22 cellular contexts compared by ENCODE assay signal in the genomic region with DNA sequence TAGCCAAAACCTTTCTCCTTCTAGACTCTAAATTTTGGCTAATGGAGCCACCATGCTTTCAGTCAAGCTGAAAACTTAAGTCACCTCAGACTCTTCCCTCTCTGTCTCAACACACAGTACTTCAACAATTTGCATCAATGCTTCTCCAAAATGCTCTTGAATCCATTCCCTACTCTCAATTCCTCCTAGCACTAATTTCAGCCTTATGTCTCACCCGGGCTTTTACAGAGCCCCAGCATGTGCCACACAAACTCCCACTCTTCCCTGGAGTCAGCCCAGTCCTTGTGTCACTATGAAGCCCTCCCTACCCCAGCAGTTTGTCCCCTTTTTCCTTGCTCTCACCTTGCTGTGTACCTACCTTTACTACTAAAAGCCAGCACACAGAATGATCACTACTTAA. TPM values are rescaled to one million over a fixed set of nuclear protein-coding genes. Genes with fewer than 3 reads are reported as not detected.
DNase-seq lines count a peak whose midpoint lies in the region; ATAC-seq and TF ChIP-seq lines count a peak whose summit lies in the region.
"Had no signal": no experiment of that assay in that cellular context is flagged by ENCODE, and none has a peak within 500 bp of the region (broad histone marks: within the 10 kb centered on the region; RNA-seq: fewer than 3 reads in every experiment).

No MANE protein-coding gene starts in this region.

- no peaks in the 10 kb centered on the region for H3K9me3 ChIP-seq in cardiac muscle cell (ENCODE audit: low read depth)
- H3K9me3 ChIP-seq in right atrium auricular region: no peaks in the 10 kb centered on the region
- H3K9me3 ChIP-seq in neural progenitor cell (ENCODE audit: low read depth): no peaks in the 10 kb centered on the region
- H3K9me3 ChIP-seq: Caco-2 had no signal

- no peak overlapping the region for H3K4me3 ChIP-seq in cardiac muscle cell
- no peak overlapping the region for H3K4me3 ChIP-seq in right atrium auricular region
- H3K4me3 ChIP-seq in neural progenitor cell: no peak overlapping the region
- H3K4me3 ChIP-seq: heart left ventricle, tibial nerve had no signal

- H3K4me1 Mint-ChIP-seq in T-cell: peaks cover 90 to 92% (median 91%) of the 10 kb centered on the region in 3 donors
- peaks cover 68 to 85% of the 10 kb centered on the region in 2 donors for H3K4me1 Mint-ChIP-seq in effector memory CD8-positive, alpha-beta T cell (ENCODE audit: low read depth in 2 of 2)
- H3K4me1 Mint-ChIP-seq in neural progenitor cell: no peaks in the 10 kb centered on the region

- H3K27me3 ChIP-seq in cardiac muscle cell: no peaks in the 10 kb centered on the region
- no peaks in the 10 kb centered on the region for H3K27me3 ChIP-seq in right atrium auricular region
- H3K27me3 ChIP-seq in neural progenitor cell: no peaks in the 10 kb centered on the region
- H3K27me3 ChIP-seq: heart left ventricle, tibial nerve had no signal

- H3F3A ChIP-seq in neural progenitor cell (ENCODE audit: low read depth): no peaks in the 10 kb centered on the region

- H4K20me1 ChIP-seq in neural progenitor cell (ENCODE audit: low read depth): no peaks in the 10 kb centered on the region

- POLR2A ChIA-PET in T-cell (lab: Charles Lee): interaction anchor here in 1 of 2 donors (0.5 kb wide), 1 partner anchor 45 kb away, joined by 3 read pairs; no protein-coding TSS in a partner anchor

- DNase-seq in cardiac muscle cell (ENCODE audit: low read depth in 1 of 2, low spot score in 1 of 2): no peak
- no peak for DNase-seq in right atrium auricular region (ENCODE audit: low spot score)
- DNase-seq in T-cell: no peak
- DNase-seq in effector memory CD8-positive, alpha-beta T cell: no peak
- DNase-seq in 8988T: no peak
- DNase-seq in neural progenitor cell (ENCODE audit: low spot score): no peak
- DNase-seq: anterior cingulate cortex, Caco-2, cerebellar nuclear complex, heart left ventricle, NCI-H1092, NCI-H2171, NCI-H526, PC-3, SHP77 treated with DMSO at 0.1 percent for 48 hours had no signal

- TF ChIP-seq CTCF in cardiac muscle cell (IDR thresholded peaks at IDR 0.05; ENCODE audit: low read depth, low read length) (no peak), right atrium auricular region (IDR thresholded peaks at IDR 0.05) (no peak), neural progenitor cell (IDR thresholded peaks at IDR 0.05) (no peak)

- no peak overlapping the region for H2AFZ ChIP-seq in neural progenitor cell (replicated peaks)

- H3K4me3 Mint-ChIP-seq in T-cell: peak overlapping the region in 1 of 3 donors; percentile 33
- no peak overlapping the region for H3K4me3 Mint-ChIP-seq in effector memory CD8-positive, alpha-beta T cell
- no peak overlapping the region for H3K4me3 Mint-ChIP-seq in neural progenitor cell
- H3K4me3 Mint-ChIP-seq: stimulated activated effector memory CD8-positive, alpha-beta T cell treated with anti-CD3 and anti-CD28 coated beads, Interleukin-12 subunit alpha, Interleukin-12 subunit beta, amount 100 ng/mL, for 72 hours; T-helper 1 cell treated with Interleukin-12 subunit alpha and Interleukin-12 subunit beta and Interleukin-4 antibody, amounts not matched to agents 30 μg/mL and 1 μg/mL, for 36 hours had no signal

- H3K79me2 ChIP-seq in neural progenitor cell (ENCODE audit: low read depth): peaks cover 6% of the 10 kb centered on the region

- H3K36me3 ChIP-seq in cardiac muscle cell (no peaks in the 10 kb centered on the region), right atrium auricular region (no peaks in the 10 kb centered on the region), neural progenitor cell (no peaks in the 10 kb centered on the region)
- H3K36me3 ChIP-seq: tibial nerve had no signal

- no peak for ATAC-seq in T-cell (replicated peaks in 1 of 4)
- ATAC-seq in effector memory CD8-positive, alpha-beta T cell (replicated peaks): no peak
- ATAC-seq in HG03469 (IDR thresholded peaks at IDR 0.05; ENCODE audit: unreplicated experiment): no peak
- ATAC-seq: PC-3; sciatic nerve; stimulated activated effector memory CD8-positive, alpha-beta T cell treated with anti-CD3 and anti-CD28 coated beads, Interleukin-12 subunit alpha, Interleukin-12 subunit beta, amount 100 ng/mL, for 72 hours had no signal

- H3K4me1 ChIP-seq in cardiac muscle cell (ENCODE audit: low read depth) (peaks cover 45% of the 10 kb centered on the region), right atrium auricular region (peaks cover 0 to 46% of the 10 kb centered on the region in 2 donors), neural progenitor cell (no peaks in the 10 kb centered on the region)

- H3K27ac Mint-ChIP-seq in T-cell (peak overlapping the region; percentile 56 to 79), neural progenitor cell (no peak overlapping the region)
- H3K27ac Mint-ChIP-seq in effector memory CD8-positive, alpha-beta T cell: peak overlapping the region; percentile 37 to 77
- H3K27ac Mint-ChIP-seq: T-helper 1 cell treated with Interleukin-12 subunit alpha and Interleukin-12 subunit beta and Interleukin-4 antibody, amounts not matched to agents 30 μg/mL and 1 μg/mL, for 36 hours had no signal

- peak overlapping the region; percentile 83 for H3K27ac ChIP-seq in cardiac muscle cell
- H3K27ac ChIP-seq in right atrium auricular region: no peak overlapping the region
- H3K27ac ChIP-seq in temporal lobe (ENCODE audit: low read depth, low read length): peak overlapping the region; percentile 21
- H3K27ac ChIP-seq in neural progenitor cell: no peak overlapping the region
- H3K27ac ChIP-seq: KMS-11, tibial nerve had no signal

- H3K4me2 ChIP-seq in neural progenitor cell: no peak overlapping the region
- H3K4me2 ChIP-seq: KMS-11 had no signal

- H3K9ac ChIP-seq in neural progenitor cell: no peak overlapping the region
- H3K9ac ChIP-seq: KMS-11 had no signal

- CTCF ChIA-PET in T-cell (lab: Charles Lee): interaction anchor here in 1 of 2 donors (1.5 kb wide), 1 partner anchor 41 kb away, joined by 4 read pairs; no protein-coding TSS in a partner anchor

- H3K36me3 Mint-ChIP-seq in T-cell: peaks cover 45% of the 10 kb centered on the region
- H3K36me3 Mint-ChIP-seq in effector memory CD8-positive, alpha-beta T cell (ENCODE audit: insufficient read depth): peaks cover 11% of the 10 kb centered on the region
- peaks cover 10% of the 10 kb centered on the region for H3K36me3 Mint-ChIP-seq in neural progenitor cell

- H3K9me3 Mint-ChIP-seq in T-cell (peaks cover 6 to 9% (median 8%) of the 10 kb centered on the region in 3 donors), neural progenitor cell (peaks cover 13% of the 10 kb centered on the region)
- no peaks in the 10 kb centered on the region for H3K9me3 Mint-ChIP-seq in effector memory CD8-positive, alpha-beta T cell
- H3K9me3 Mint-ChIP-seq: T-helper 1 cell treated with Interleukin-12 subunit alpha and Interleukin-12 subunit beta and Interleukin-4 antibody, amounts not matched to agents 30 μg/mL and 1 μg/mL, for 36 hours had no signal

- H3K27me3 Mint-ChIP-seq in T-cell (no peaks in the 10 kb centered on the region), neural progenitor cell (ENCODE audit: insufficient read depth, low read depth) (no peaks in the 10 kb centered on the region)
- no peaks in the 10 kb centered on the region for H3K27me3 Mint-ChIP-seq in effector memory CD8-positive, alpha-beta T cell

RNA-seq across cellular contexts. Expression of a gene that starts 38.7 kb away (rescaled TPM):
- 47.4 and 50.0 TPM in 2 replicates for total RNA-seq in cardiac muscle cell
- polyA plus RNA-seq in cardiac muscle cell: 50.3 and 57.2 TPM in 2 replicates
- total RNA-seq in right atrium auricular region: 10 to 100 TPM; 50.4 to 62.6 TPM
- total RNA-seq in T-cell: 100 to 1,000 TPM; 170 to 283 (median 177) TPM
- 37.4 TPM for total RNA-seq in temporal lobe
- total RNA-seq in neural progenitor cell (ENCODE audit: low replicate concordance): 11.8 and 20.8 TPM in 2 replicates

Comparison
In these comparisons a context has a peak if more than half of its experiments do, and no peak if none do; other contexts are left out.
1. H3K27ac ChIP-seq: peak in cardiac muscle cell (single experiment) and temporal lobe (single experiment); none in right atrium auricular region (0 of 2) and neural progenitor cell (single experiment).